9 cellular contexts compared by ENCODE assay signal in the genomic region with DNA sequence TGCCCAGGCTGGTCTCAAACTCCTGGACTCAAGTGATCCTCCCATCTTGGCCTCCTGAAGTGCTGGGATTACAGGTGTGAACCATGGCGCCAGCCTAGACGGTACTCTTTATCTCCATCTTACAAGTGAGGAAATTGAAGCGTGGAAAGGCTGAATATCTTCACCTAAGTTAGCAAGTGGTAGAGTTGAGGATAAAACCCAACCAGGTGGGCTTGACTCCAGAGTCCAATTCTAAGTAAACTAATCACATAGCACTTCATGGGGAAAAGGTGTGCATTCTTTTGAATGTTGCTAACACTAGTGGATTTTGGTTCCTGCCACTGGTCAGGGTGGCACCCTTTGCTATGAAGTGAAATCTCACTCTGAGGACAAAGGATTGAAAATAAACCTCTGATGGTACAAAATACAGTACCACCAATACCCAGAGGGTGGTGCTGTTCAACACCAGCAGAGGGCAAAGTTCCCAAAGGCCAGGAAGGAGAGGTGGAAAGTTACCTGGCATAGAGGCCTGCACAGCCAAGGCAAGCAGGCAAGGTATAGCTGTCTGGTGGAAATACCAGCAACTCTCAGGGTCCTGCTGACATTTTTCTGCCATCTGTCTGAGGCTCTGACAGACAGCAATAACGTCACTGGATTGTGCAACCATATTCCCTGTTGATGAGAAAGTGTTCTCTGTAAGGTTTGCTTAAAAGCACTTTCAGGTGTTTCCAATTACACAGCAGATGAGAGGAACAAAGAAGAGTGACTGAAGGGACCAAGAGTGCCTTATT. TPM values are rescaled to one million over a fixed set of nuclear protein-coding genes. Genes with fewer than 3 reads are reported as not detected.
DNase-seq lines count a peak whose midpoint lies in the region; ATAC-seq and TF ChIP-seq lines count a peak whose summit lies in the region.
"Had no signal": no experiment of that assay in that cellular context is flagged by ENCODE, and none has a peak within 500 bp of the region (broad histone marks: within the 10 kb centered on the region; RNA-seq: fewer than 3 reads in every experiment).

No MANE protein-coding gene starts in this region.

- no peak for TF ChIP-seq EP300 in stomach (IDR thresholded peaks at IDR 0.05)

- peaks cover 0 to 10% (median 6%) of the 10 kb centered on the region in 4 donors for H3K4me1 ChIP-seq in stomach

- H3K9me3 ChIP-seq in SK-N-MC (ENCODE audit: low read depth, low read length) (no peaks in the 10 kb centered on the region), stomach (no peaks in the 10 kb centered on the region)
- H3K9me3 ChIP-seq: BLaER1 treated with 17β-estradiol and CSF1 and Interleukin-3, amounts not matched to agents 10 nM and 100 nM had no signal

- 70 to 79% (median 74%) methylated on average over 4 of the region's 4 CpGs for WGBS in stomach, 5 donors

- no peak for ATAC-seq in GM21825 (IDR thresholded peaks at IDR 0.05; ENCODE audit: unreplicated experiment)

- H3K9ac ChIP-seq in SK-N-MC (ENCODE audit: insufficient read length) = no peak overlapping the region

- H3K36me3 ChIP-seq in SK-N-MC (ENCODE audit: insufficient read depth, low read length) (peaks cover 46% of the 10 kb centered on the region), stomach (peaks cover 93 to 100% (median 100%) of the 10 kb centered on the region in 4 donors)

- H3K27ac ChIP-seq in SK-N-MC = peak overlapping the region; percentile 60; the same call in 1 of the 2 replicates
- peak overlapping the region in 4 of 5 donors; percentile 4 to 39 (median 34) for H3K27ac ChIP-seq in stomach

- no peaks in the 10 kb centered on the region for H3K27me3 ChIP-seq in stomach
- H3K27me3 ChIP-seq: BLaER1 treated with 17β-estradiol and CSF1 and Interleukin-3, amounts not matched to agents 10 nM and 100 nM had no signal

- TF ChIP-seq CTCF in cardiac fibroblast (IDR thresholded peaks at IDR 0.05; ENCODE audit: low read depth, low read length) (peak; percentile 87), stomach (IDR thresholded peaks at IDR 0.05) (peak in 5 of 7 experiments; percentile 52 to 88 (median 76))

- peak; percentile 42 for DNase-seq in NCI-H146 (lab: John Stamatoyannopoulos, UW)
- DNase-seq in NCI-H146 treated with DMSO at 0.1 percent for 48 hours (lab: John Stamatoyannopoulos, UW; ENCODE audit: unreplicated experiment) = no peak
- peak; percentile 62 for DNase-seq in HuH-7 (ENCODE audit: low spot score)
- no peak for DNase-seq in SK-N-MC (ENCODE audit: low read depth, low spot score)
- peak; percentile 62 to 69 for DNase-seq in cardiac fibroblast (ENCODE audit: low read depth in 2 of 2)
- DNase-seq in kidney glomerular epithelial cell (lab: John Stamatoyannopoulos, UW) = peak; percentile 43
- DNase-seq in stomach = peak; percentile 59

- H3K4me3 ChIP-seq in SK-N-MC = no peak overlapping the region
- H3K4me3 ChIP-seq in cardiac fibroblast (replicated peaks in 1 of 2; ENCODE audit: low read depth in 2 of 2, low read length in 2 of 2) = no peak overlapping the region
- H3K4me3 ChIP-seq in stomach = no peak overlapping the region
- H3K4me3 ChIP-seq: BLaER1 treated with 17β-estradiol and CSF1 and Interleukin-3, amounts not matched to agents 10 nM and 100 nM had no signal

- TF ChIP-seq POLR2A in stomach (IDR thresholded peaks at IDR 0.05) = no peak

- intact Hi-C loops in stomach (cut with DNase I; ENCODE audit: low total_unique reads) = loop anchor here (10.0 kb wide), 1 partner anchor 91 kb away; no protein-coding TSS in a partner anchor

RNA-seq across cellular contexts. Expression of a gene that starts 17.6 kb away (rescaled TPM):
- total RNA-seq in stomach = 10 to 100 TPM in 4 of 5 donors, 1 to 10 TPM in 1; 5.4 to 98.6 (median 35.9) TPM
- polyA plus RNA-seq in stomach = 10 to 100 TPM; 29.7 to 36.4 (median 30.7) TPM

RNA-seq across cellular contexts. Expression of a gene that starts 17.7 kb away (rescaled TPM):
- total RNA-seq in stomach = 10 to 100 TPM; 11.6 to 30.6 (median 14.5) TPM
- 10 to 100 TPM; 50.9 to 71.0 (median 52.7) TPM for polyA plus RNA-seq in stomach

RNA-seq across cellular contexts. Expression of a gene that starts 34.7 kb away (rescaled TPM):
- total RNA-seq in stomach = 100 to 1,000 TPM in 1 of 5 donors, 10 to 100 TPM in 4; 55.1 to 146 (median 59.7) TPM
- polyA plus RNA-seq in stomach = 10 to 100 TPM; 30.9 to 59.6 (median 30.9) TPM

RNA-seq across cellular contexts. Expression of a gene that starts 35.2 kb away (rescaled TPM):
- 10 to 100 TPM in 1 of 5 donors, 1 to 10 TPM in 4; 1.3 to 22.9 (median 3.1) TPM for total RNA-seq in stomach
- polyA plus RNA-seq in stomach = 10 to 100 TPM in 2 of 3 donors, 1 to 10 TPM in 1; 9.3 to 14.8 (median 10.5) TPM

RNA-seq across cellular contexts. Expression of a gene that starts 37.6 kb away (rescaled TPM):
- 100 to 1,000 TPM in 1 of 5 donors, 10 to 100 TPM in 4; 29.2 to 122 (median 95.6) TPM for total RNA-seq in stomach
- 100 to 1,000 TPM; 116 to 180 (median 137) TPM for polyA plus RNA-seq in stomach

Comparison
In these comparisons a context has a peak if more than half of its experiments do, and no peak if none do; other contexts are left out.
1. DNase-seq: peak in NCI-H146 (single experiment), HuH-7 (single experiment), cardiac fibroblast (2 of 2), kidney glomerular epithelial cell (single experiment) and stomach (single experiment); none in NCI-H146 treated with DMSO at 0.1 percent for 48 hours (single experiment) and SK-N-MC (single experiment).